In genomic region chr3:164351126-164351525, GRCh38 we compare ENCODE assay signal across 16 cellular contexts.
"Had no signal": no experiment of that assay in that cellular context is flagged by ENCODE, and none has a peak within 500 bp of the region (broad histone marks: within the 10 kb centered on the region; RNA-seq: fewer than 3 reads in every experiment).

No MANE protein-coding gene starts in this region.

- H3K27me3 ChIP-seq: breast epithelium, thyroid gland, uterus had no signal

- H3K79me2 ChIP-seq: parathyroid adenoma had no signal

- H3K27ac ChIP-seq: breast epithelium, left ventricle myocardium inferior, parathyroid adenoma, thyroid gland, uterus had no signal

- H3K9me3 ChIP-seq: breast epithelium, left ventricle myocardium inferior, thyroid gland, uterus had no signal

- H3K36me3 ChIP-seq: breast epithelium, left ventricle myocardium inferior, thyroid gland, uterus had no signal

- H3K4me3 ChIP-seq: breast epithelium, left ventricle myocardium inferior, thyroid gland, uterus had no signal

- DNase-seq: activated B cell treated with CpG ODN at 0.5 μM for 24 hours; activated CD4-positive, alpha-beta T cell treated with anti-CD3 and anti-CD28 coated beads, Interleukin-2, amount 10 ng/mL, durations not matched to agents 24 days and 14 days; activated CD8-positive, alpha-beta memory T cell treated with anti-CD3 and anti-CD28 coated beads for 24 hours; activated gamma-delta T cell treated with Interleukin-2 at 50 U/mL for 16 hours; cerebellar nuclear complex; hippocampal formation; left ventricle myocardium inferior; naive thymus-derived CD8-positive, alpha-beta T cell; stimulated activated CD4-positive, alpha-beta T cell treated with anti-CD3 and anti-CD28 coated beads, Interleukin-12 subunit alpha, Interleukin-12 subunit beta, amount 100 ng/mL, for 4 hours; stimulated activated CD4-positive, alpha-beta T cell treated with anti-CD3 and anti-CD28 coated beads, Interleukin-2, amount 100 ng/mL, for 24 hours; T-helper 2 cell; thyroid gland; uterus had no signal

- H3K9ac ChIP-seq: parathyroid adenoma had no signal

- H2AFZ ChIP-seq: parathyroid adenoma had no signal

- H3K4me1 ChIP-seq: breast epithelium, left ventricle myocardium inferior, parathyroid adenoma, thyroid gland, uterus had no signal

- ATAC-seq: naive thymus-derived CD8-positive, alpha-beta T cell; stimulated activated effector memory CD8-positive, alpha-beta T cell treated with anti-CD3 and anti-CD28 coated beads, Interleukin-12 subunit alpha, Interleukin-12 subunit beta, amount 100 ng/mL, for 72 hours had no signal
